ENCODE assay signal across 8 cellular contexts in the genomic region with DNA sequence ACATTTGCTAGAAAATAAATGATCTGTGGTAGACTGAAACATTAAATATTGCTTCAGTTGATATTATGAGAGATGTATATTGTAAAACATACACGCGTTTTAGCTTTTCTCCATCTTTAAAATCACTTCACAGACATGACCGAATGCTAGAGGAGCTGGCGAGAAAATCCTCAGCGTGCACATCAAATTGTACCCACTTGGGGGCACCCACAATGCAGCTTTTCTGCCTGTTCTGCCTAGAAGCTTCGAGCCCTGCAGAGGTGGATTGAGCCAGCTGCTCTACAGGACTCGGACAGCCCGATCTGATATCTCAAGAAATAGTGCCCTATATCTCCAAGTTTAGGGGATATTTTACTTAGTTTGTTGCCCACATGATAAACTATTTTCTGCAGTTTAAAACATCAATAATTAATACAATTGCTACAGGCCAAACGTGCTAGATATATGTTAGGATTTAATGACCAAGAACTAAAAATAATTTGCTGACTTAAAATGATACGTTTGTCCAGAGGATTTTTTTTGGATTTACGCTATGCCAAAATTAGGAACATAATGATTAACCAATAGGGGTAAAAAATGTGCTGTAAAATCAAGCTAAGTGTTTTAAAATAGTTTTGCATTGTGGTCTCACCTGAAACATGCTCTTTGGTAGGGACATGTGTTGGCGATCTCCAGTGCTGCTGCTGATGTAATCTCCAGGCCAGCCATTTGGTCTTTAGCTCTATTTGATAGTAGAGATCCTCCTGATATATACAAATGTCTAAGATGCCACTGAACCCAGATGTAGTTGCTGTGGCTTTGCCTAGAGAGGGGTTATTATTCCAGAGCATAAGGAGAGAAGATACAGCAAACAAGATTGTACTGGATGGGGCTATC. TPM values are rescaled to one million over a fixed set of nuclear protein-coding genes. Genes with fewer than 3 reads are reported as not detected.
DNase-seq lines count a peak whose midpoint lies in the region; ATAC-seq and TF ChIP-seq lines count a peak whose summit lies in the region.

No MANE protein-coding gene starts in this region.

- H3K27me3 ChIP-seq in upper lobe of right lung = peaks cover 7% of the 10 kb centered on the region

- H3K4me3 ChIP-seq in epithelial cell of esophagus (ENCODE audit: low read length) (no peak overlapping the region), upper lobe of right lung (no peak overlapping the region)

- no peak overlapping the region for H3K4me3 Mint-ChIP-seq in nephron progenitor cell

- TF ChIP-seq CTCF in epithelial cell of esophagus (IDR thresholded peaks at IDR 0.05; ENCODE audit: insufficient read depth, low read depth, low read length, missing control alignments) (peak; percentile 55), nephron progenitor cell (IDR thresholded peaks at IDR 0.05) (peak; percentile 60), upper lobe of right lung (IDR thresholded peaks at IDR 0.05) (peak; percentile 53)

- no peaks in the 10 kb centered on the region for H3K4me1 Mint-ChIP-seq in nephron progenitor cell

- peak; percentile 70 for DNase-seq in AG20443 (ENCODE audit: low spot score)
- DNase-seq in NCI-H446 treated with DMSO at 0.1 percent for 48 hours (lab: John Stamatoyannopoulos, UW) = peak; percentile 22
- DNase-seq in activated CD4-positive, alpha-beta T cell treated with anti-CD3 and anti-CD28 coated beads, Interleukin-2, amount 50 U/mL, for 1 hour = peak; percentile 34
- DNase-seq in epithelial cell of esophagus (ENCODE audit: low read depth) = peak; percentile 55
- peak; percentile 65 for DNase-seq in nephron progenitor cell
- no peak for DNase-seq in upper lobe of right lung

- H3K4me1 ChIP-seq in upper lobe of right lung = no peaks in the 10 kb centered on the region

- H3K9me3 ChIP-seq in upper lobe of right lung = no peaks in the 10 kb centered on the region

- peaks cover 6% of the 10 kb centered on the region for H3K9me3 Mint-ChIP-seq in nephron progenitor cell

- no peaks in the 10 kb centered on the region for H3K36me3 ChIP-seq in upper lobe of right lung

- no peaks in the 10 kb centered on the region for H3K36me3 Mint-ChIP-seq in nephron progenitor cell (ENCODE audit: low read depth)

- peaks cover 17% of the 10 kb centered on the region for H3K27me3 Mint-ChIP-seq in nephron progenitor cell (ENCODE audit: low read depth, poor library complexity)

- intact Hi-C loops in upper lobe of right lung (cut with DNase I) = no loop called here

- H3K27ac ChIP-seq in upper lobe of right lung = no peak overlapping the region

- H3K27ac Mint-ChIP-seq in nephron progenitor cell = no peak overlapping the region

- ATAC-seq in GM18861 (IDR thresholded peaks at IDR 0.05; ENCODE audit: unreplicated experiment) (peak; percentile 82), HG03196 (IDR thresholded peaks at IDR 0.05; ENCODE audit: unreplicated experiment) (peak; percentile 83), upper lobe of right lung (peak; percentile 84)

RNA-seq across cellular contexts. Expression of gene ATP5MC3, which starts 22.3 kb away (rescaled TPM):
- 113 TPM for total RNA-seq in upper lobe of right lung

RNA-seq across cellular contexts. Expression of gene ATF2, which starts 35.9 kb away (rescaled TPM):
- total RNA-seq in upper lobe of right lung = 51.2 TPM
